In the genomic region with DNA sequence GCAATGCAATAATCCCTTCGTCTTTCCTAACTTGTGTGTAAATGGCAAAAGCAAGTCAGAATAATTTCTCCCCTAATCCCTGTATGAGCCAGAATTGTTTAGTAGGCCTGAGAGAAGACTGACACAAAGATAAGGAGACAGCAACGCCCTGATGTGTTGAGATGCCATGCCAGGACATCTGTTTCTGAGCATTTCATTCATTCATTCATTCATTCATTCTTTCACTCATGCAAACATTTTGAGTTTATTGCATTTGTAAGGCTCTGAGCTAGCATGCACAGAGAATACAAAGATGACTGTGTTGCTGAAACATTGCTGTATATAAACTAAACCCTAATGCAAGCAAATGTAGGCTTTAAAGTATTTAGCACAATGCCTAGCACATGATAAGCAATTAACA, we compare ENCODE assay signal across 23 cellular contexts.
DNase-seq lines count a peak whose midpoint lies in the region; ATAC-seq, FAIRE-seq and TF ChIP-seq lines count a peak whose summit lies in the region.
"Had no signal": no experiment of that assay in that cellular context is flagged by ENCODE, and none has a peak within 500 bp of the region (broad histone marks: within the 10 kb centered on the region; RNA-seq: fewer than 3 reads in every experiment).

No MANE protein-coding gene starts in this region.

- no peak overlapping the region for H4K8ac ChIP-seq in H1 (ENCODE audit: extremely low read depth, insufficient read depth, low read length)

- no peak for TF ChIP-seq EP300 in HepG2 (IDR thresholded peaks at IDR 0.05; ENCODE audit: low read depth in 2 of 2, low read length in 2 of 2)
- TF ChIP-seq EP300 in HepG2 (CRISPR knock-in tag; IDR thresholded peaks at IDR 0.05; ENCODE audit: borderline replicate concordance): no peak
- TF ChIP-seq EP300 in H1 (IDR thresholded peaks at IDR 0.05; ENCODE audit: borderline replicate concordance in 1 of 2, low read depth in 2 of 2, low read length in 2 of 2): no peak

- H4K91ac ChIP-seq in H1 (replicated peaks; ENCODE audit: insufficient read length, low read length): no peak overlapping the region

- no peak overlapping the region for H3K56ac ChIP-seq in H1 (replicated peaks; ENCODE audit: insufficient read length, low read depth, low read length)

- no peaks in the 10 kb centered on the region for H3K9me2 ChIP-seq in PC-9 (ENCODE audit: insufficient read depth)

- no peak for ATAC-seq in HepG2
- ATAC-seq in right lobe of liver: no peak
- ATAC-seq in natural killer cell: no peak
- ATAC-seq: CD8-positive, alpha-beta T cell had no signal

- H3K4me1 Mint-ChIP-seq in Calu3 (ENCODE audit: low read depth, unreplicated experiment) (peaks cover 15% of the 10 kb centered on the region), natural killer cell (peaks cover 0 to 8% of the 10 kb centered on the region in 2 donors)

- intact Hi-C loops in HepG2 (cut with micrococcal nuclease; ENCODE audit: unreplicated experiment) (no loop called here), right lobe of liver (cut with DNase I) (no loop called here), PC-9 (cut with micrococcal nuclease; ENCODE audit: unreplicated experiment) (no loop called here), Calu3 (cut with micrococcal nuclease; ENCODE audit: unreplicated experiment) (no loop called here), natural killer cell (cut with micrococcal nuclease) (no loop called here)

- H3K27ac ChIP-seq in HepG2 (ENCODE audit: extremely low read length, insufficient read depth, low read length) (no peak overlapping the region), right lobe of liver (no peak overlapping the region), PC-9 (peak overlapping the region; percentile 27; the same call in 1 of the 2 replicates), H1 (ENCODE audit: low read depth, low read length) (no peak overlapping the region), right atrium auricular region (no peak overlapping the region)
- H3K27ac ChIP-seq: 22Rv1, BLaER1, C4-2B, GM23248 had no signal

- H2BK15ac ChIP-seq in H1 (ENCODE audit: low read length): no peak overlapping the region

- no peak overlapping the region for H2BK12ac ChIP-seq in H1 (ENCODE audit: low read depth, low read length)

- BruUV-seq in HepG2 (replicated peaks; lab: Mats Ljungman, UMichigan): no TSS peak
- no TSS peak for BruUV-seq in PC-9 (replicated peaks; lab: Mats Ljungman, UMichigan)
- no TSS peak for BruUV-seq in Calu3 (replicated peaks; lab: Mats Ljungman, UMichigan)

- H3K9me3 ChIP-seq in HepG2 (ENCODE audit: low read length) (no peaks in the 10 kb centered on the region), right lobe of liver (no peaks in the 10 kb centered on the region), PC-9 (ENCODE audit: insufficient read depth, low read depth) (no peaks in the 10 kb centered on the region), H1 (ENCODE audit: insufficient read depth in 2 of 2, low read depth in 1 of 2, low read length in 1 of 2) (no peaks in the 10 kb centered on the region), right atrium auricular region (no peaks in the 10 kb centered on the region)
- H3K9me3 ChIP-seq: Caco-2, HAP-1 had no signal

- no peaks in the 10 kb centered on the region; the same call in none of the 2 replicates for H3F3A ChIP-seq in PC-9 (ENCODE audit: insufficient read depth, low read depth)

- no peaks in the 10 kb centered on the region for H3K23me2 ChIP-seq in H1 (ENCODE audit: low read depth, low read length)

- TF ChIP-seq POLR2A in HepG2 (IDR thresholded peaks at IDR 0.05; ENCODE audit: insufficient read depth in 1 of 2, low read depth in 2 of 2, low read length in 2 of 2): no peak
- TF ChIP-seq POLR2A in right lobe of liver (IDR thresholded peaks at IDR 0.05): no peak
- no peak for TF ChIP-seq POLR2A in H1 (IDR thresholded peaks at IDR 0.05; ENCODE audit: control extremely low read depth in 1 of 2, low read depth in 2 of 2, low read length in 2 of 2)

- no peaks in the 10 kb centered on the region for H3K36me3 ChIP-seq in HepG2 (replicated peaks in 1 of 2; ENCODE audit: control insufficient read depth in 1 of 2, insufficient read depth in 2 of 2, low read length in 2 of 2)
- H3K36me3 ChIP-seq in right lobe of liver: no peaks in the 10 kb centered on the region
- H3K36me3 ChIP-seq in PC-9 (ENCODE audit: low read depth): peaks cover 8% of the 10 kb centered on the region; the same call in 1 of the 2 replicates
- H3K36me3 ChIP-seq in H1 (ENCODE audit: control insufficient read depth in 2 of 4, insufficient read depth in 4 of 4, low read length in 3 of 4): no peaks in the 10 kb centered on the region
- no peaks in the 10 kb centered on the region for H3K36me3 ChIP-seq in right atrium auricular region
- H3K36me3 ChIP-seq: HAP-1 had no signal

- no peak overlapping the region for H3K27ac Mint-ChIP-seq in Calu3 (ENCODE audit: unreplicated experiment)
- H3K27ac Mint-ChIP-seq in natural killer cell: no peak overlapping the region
- H3K27ac Mint-ChIP-seq: B cell; CD4-positive, CD25-positive, alpha-beta regulatory T cell; CD8-positive, alpha-beta T cell had no signal

- no peak overlapping the region for H2BK20ac ChIP-seq in H1 (ENCODE audit: low read length)

- no peak overlapping the region for H2BK120ac ChIP-seq in H1 (replicated peaks; ENCODE audit: low read depth, low read length)

- TF ChIP-seq RAD21 in HepG2 (CRISPR knock-in tag; IDR thresholded peaks at IDR 0.05) (no peak), H1 (IDR thresholded peaks at IDR 0.05 in 1 of 2, conservative IDR thresholded peaks at IDR 0.05 in 1 of 2; ENCODE audit: low read depth in 2 of 2, low read length in 2 of 2) (no peak)

- H3K4me1 ChIP-seq in HepG2 (ENCODE audit: insufficient read depth, low read length) (peaks cover 13% of the 10 kb centered on the region), right lobe of liver (peaks cover 0 to 9% (median 0%) of the 10 kb centered on the region in 4 donors), PC-9 (replicated peaks; ENCODE audit: insufficient read depth) (no peaks in the 10 kb centered on the region), H1 (replicated peaks in 1 of 4; ENCODE audit: control insufficient read depth in 3 of 4, insufficient read depth in 4 of 4, low read length in 3 of 4) (no peaks in the 10 kb centered on the region), right atrium auricular region (no peaks in the 10 kb centered on the region)

- no peak overlapping the region for H3K18ac ChIP-seq in H1 (ENCODE audit: extremely low read depth, low read length)

- in situ Hi-C loops in HepG2 (cut with HindIII; ENCODE audit: extremely low pct_ligation_motif_present, low pct_unique_long_range_greater_than_20kb): no loop called here

- H2AK5ac ChIP-seq in H1 (ENCODE audit: low read depth, low read length): no peak overlapping the region

- H3K4ac ChIP-seq in H1 (replicated peaks; ENCODE audit: insufficient read length, low read depth, low read length): no peak overlapping the region

- H3K4me3 Mint-ChIP-seq in Calu3 (ENCODE audit: low read depth, unreplicated experiment) (no peak overlapping the region), natural killer cell (no peak overlapping the region)
- H3K4me3 Mint-ChIP-seq: B cell; CD4-positive, CD25-positive, alpha-beta regulatory T cell; CD8-positive, alpha-beta T cell had no signal

- no peak overlapping the region for H2AFZ ChIP-seq in HepG2 (ENCODE audit: low read length)
- H2AFZ ChIP-seq in PC-9: no peak overlapping the region
- H2AFZ ChIP-seq in H1 (ENCODE audit: low read length): no peak overlapping the region
- H2AFZ ChIP-seq: GM23248 had no signal

- DNase-seq in HepG2 (ENCODE audit: low spot score) (no peak), right lobe of liver (no peak), PC-9 (no peak), H1 (ENCODE audit: low read depth in 1 of 2, low spot score in 2 of 2) (no peak), Calu3 (no peak), glomerular visceral epithelial cell (ENCODE audit: extremely low spot score) (no peak), natural killer cell (no peak), right atrium auricular region (ENCODE audit: low spot score) (no peak)
- DNase-seq: Caco-2; CD4-positive, CD25-positive, alpha-beta regulatory T cell; CD8-positive, alpha-beta T cell; DMS53; DMS79 treated with DMSO at 0.1 percent for 48 hours; GF-D8; GM23248 had no signal

- H3K9ac ChIP-seq in HepG2 (ENCODE audit: insufficient read depth, low read depth, low read length) (no peak overlapping the region), H1 (replicated peaks in 1 of 4; ENCODE audit: extremely low read depth in 1 of 4, low read depth in 3 of 4, low read length in 3 of 4) (no peak overlapping the region)
- H3K9ac ChIP-seq: BLaER1, GM23248 had no signal

- H3K36me3 Mint-ChIP-seq in Calu3 (ENCODE audit: insufficient read depth, unreplicated experiment): peaks cover 4% of the 10 kb centered on the region
- H3K36me3 Mint-ChIP-seq in natural killer cell: no peaks in the 10 kb centered on the region

- H3K79me2 ChIP-seq in HepG2 (ENCODE audit: insufficient read depth, low read length) (peaks cover 2% of the 10 kb centered on the region), PC-9 (ENCODE audit: low read depth) (peaks cover 82% of the 10 kb centered on the region), H1 (ENCODE audit: control insufficient read depth in 1 of 2, insufficient read depth in 2 of 2, low read length in 2 of 2) (no peaks in the 10 kb centered on the region; a peak in 1 of 4 replicates)

- no peaks in the 10 kb centered on the region for H3K79me1 ChIP-seq in H1 (ENCODE audit: low read depth, low read length)

- TF ChIP-seq CTCF in HepG2 (CRISPR knock-in tag; IDR thresholded peaks at IDR 0.05): no peak
- TF ChIP-seq CTCF in right lobe of liver (IDR thresholded peaks at IDR 0.05): no peak
- TF ChIP-seq CTCF in PC-9 (conservative IDR thresholded peaks at IDR 0.05): no peak
- TF ChIP-seq CTCF in H1 (IDR thresholded peaks at IDR 0.05; ENCODE audit: control extremely low read depth in 1 of 3, insufficient read depth in 1 of 3, low read depth in 1 of 3, low read length in 3 of 3): no peak
- TF ChIP-seq CTCF in Calu3 (IDR thresholded peaks at IDR 0.05; ENCODE audit: unreplicated experiment): no peak
- no peak for TF ChIP-seq CTCF in natural killer cell (IDR thresholded peaks at IDR 0.05)
- TF ChIP-seq CTCF in right atrium auricular region (IDR thresholded peaks at IDR 0.05): no peak

- no peak overlapping the region for H3K4me2 ChIP-seq in HepG2 (ENCODE audit: low read depth, low read length)
- no peak overlapping the region for H3K4me2 ChIP-seq in PC-9
- H3K4me2 ChIP-seq in H1 (ENCODE audit: insufficient read depth in 1 of 2, low read depth in 2 of 2, low read length in 2 of 2): no peak overlapping the region
- H3K4me2 ChIP-seq: BLaER1 had no signal

- H2BK5ac ChIP-seq in H1 (ENCODE audit: low read depth, low read length): no peak overlapping the region

- POLR2A ChIA-PET in HepG2 (lab: Yijun Ruan, JAX): no interaction called here
- POLR2A ChIA-PET in PC-9 (lab: Charles Lee; ENCODE audit: unreplicated experiment): no interaction called here
- POLR2A ChIA-PET in H1 (lab: Charles Lee; ENCODE audit: partially characterized antibody): no interaction called here

- H3K4me3 ChIP-seq in HepG2 (replicated peaks in 1 of 3; ENCODE audit: insufficient read depth in 1 of 3, low read depth in 2 of 3, low read length in 3 of 3) (no peak overlapping the region), right lobe of liver (no peak overlapping the region), PC-9 (no peak overlapping the region), H1 (ENCODE audit: extremely low read depth in 1 of 4, insufficient read depth in 2 of 4, low read depth in 3 of 4, low read length in 4 of 4) (no peak overlapping the region), right atrium auricular region (no peak overlapping the region)
- H3K4me3 ChIP-seq: BLaER1, GM23248, HAP-1 had no signal

- 100% methylated on average over 2 of the region's 2 CpGs for WGBS in HepG2 (ENCODE audit: low lambda C conversion rate)
- 79% methylated on average over 2 of the region's 2 CpGs for WGBS in right lobe of liver (ENCODE audit: insufficient coverage, low coverage, low lambda C conversion rate, missing lambda C conversion rate)
- WGBS in H1 (ENCODE audit: extremely low coverage in 1 of 2, insufficient coverage in 1 of 2, insufficient read length in 1 of 2, insufficient replicate concordance in 2 of 2, low coverage in 1 of 2, low lambda C conversion rate in 2 of 2, missing lambda C conversion rate in 1 of 2), 2 experiments: 92% methylated on average over 2 of the region's 2 CpGs; no CpG with 5 or more reads in 1 of the 2 experiments

- no peak overlapping the region for H4K5ac ChIP-seq in H1 (ENCODE audit: insufficient read length, low read depth, low read length)

- no peaks in the 10 kb centered on the region for H3K27me3 ChIP-seq in HepG2 (ENCODE audit: control insufficient read depth in 1 of 2, insufficient read depth in 2 of 2, low read length in 2 of 2)
- no peaks in the 10 kb centered on the region for H3K27me3 ChIP-seq in right lobe of liver
- no peaks in the 10 kb centered on the region for H3K27me3 ChIP-seq in PC-9 (ENCODE audit: insufficient read depth, low read depth)
- H3K27me3 ChIP-seq in H1 (replicated peaks in 1 of 4; ENCODE audit: control insufficient read depth in 3 of 4, extremely low read depth in 1 of 4, insufficient read depth in 3 of 4, low read length in 3 of 4): no peaks in the 10 kb centered on the region
- no peaks in the 10 kb centered on the region for H3K27me3 ChIP-seq in right atrium auricular region
- H3K27me3 ChIP-seq: BLaER1 had no signal

- FAIRE-seq in HepG2 (lab: Jason Lieb, UNC): no peak
- peak; percentile 70 for FAIRE-seq in H1 (lab: Jason Lieb, UNC)
- FAIRE-seq: A204.1, GM12892, GM19239 had no signal

- CTCF ChIA-PET in HepG2 (lab: Yijun Ruan, JAX; ENCODE audit: low intra/inter-chr PET ratio, low total read pairs): no interaction called here
- CTCF ChIA-PET in PC-9 (lab: Charles Lee): no interaction called here
- CTCF ChIA-PET in H1 (lab: Charles Lee; ENCODE audit: partially characterized antibody): interaction anchor here (0.5 to 1.8 kb wide), 4 partner anchors 22 to 144 kb away, joined by 4 to 5 read pairs (median 4); no protein-coding TSS in a partner anchor
- CTCF ChIA-PET in Calu3 (lab: Charles Lee): interaction anchor here (0.8 kb wide), 1 partner anchor 46 kb away, joined by 7 read pairs; no protein-coding TSS in a partner anchor

- H4K20me1 ChIP-seq in HepG2 (ENCODE audit: insufficient read depth, low read length) (no peaks in the 10 kb centered on the region), PC-9 (ENCODE audit: insufficient read depth) (peaks cover 43% of the 10 kb centered on the region), H1 (replicated peaks in 1 of 2; ENCODE audit: control insufficient read depth in 1 of 2, insufficient read depth in 2 of 2, low read length in 2 of 2) (no peaks in the 10 kb centered on the region)

- no peak overlapping the region for H3K14ac ChIP-seq in H1 (ENCODE audit: insufficient read length)

- H3K27me3 Mint-ChIP-seq in Calu3 (ENCODE audit: unreplicated experiment) (no peaks in the 10 kb centered on the region), natural killer cell (ENCODE audit: low read depth in 2 of 2) (no peaks in the 10 kb centered on the region)
- H3K27me3 Mint-ChIP-seq: B cell; CD4-positive, CD25-positive, alpha-beta regulatory T cell had no signal

- H3K23ac ChIP-seq in H1 (ENCODE audit: insufficient read length): no peak overlapping the region

- peaks cover 2% of the 10 kb centered on the region for H3K9me3 Mint-ChIP-seq in Calu3 (ENCODE audit: low read depth, unreplicated experiment)
- H3K9me3 Mint-ChIP-seq in natural killer cell: no peaks in the 10 kb centered on the region
- H3K9me3 Mint-ChIP-seq: CD4-positive, CD25-positive, alpha-beta regulatory T cell; CD8-positive, alpha-beta T cell had no signal

Comparison
In these comparisons a context has a peak if more than half of its experiments do, and no peak if none do; other contexts are left out.
1. CTCF ChIA-PET loops: an anchor here in H1 (0.5 to 1.8 kb wide) and Calu3 (0.8 kb wide); none called in HepG2 and PC-9.